In the genomic region with DNA sequence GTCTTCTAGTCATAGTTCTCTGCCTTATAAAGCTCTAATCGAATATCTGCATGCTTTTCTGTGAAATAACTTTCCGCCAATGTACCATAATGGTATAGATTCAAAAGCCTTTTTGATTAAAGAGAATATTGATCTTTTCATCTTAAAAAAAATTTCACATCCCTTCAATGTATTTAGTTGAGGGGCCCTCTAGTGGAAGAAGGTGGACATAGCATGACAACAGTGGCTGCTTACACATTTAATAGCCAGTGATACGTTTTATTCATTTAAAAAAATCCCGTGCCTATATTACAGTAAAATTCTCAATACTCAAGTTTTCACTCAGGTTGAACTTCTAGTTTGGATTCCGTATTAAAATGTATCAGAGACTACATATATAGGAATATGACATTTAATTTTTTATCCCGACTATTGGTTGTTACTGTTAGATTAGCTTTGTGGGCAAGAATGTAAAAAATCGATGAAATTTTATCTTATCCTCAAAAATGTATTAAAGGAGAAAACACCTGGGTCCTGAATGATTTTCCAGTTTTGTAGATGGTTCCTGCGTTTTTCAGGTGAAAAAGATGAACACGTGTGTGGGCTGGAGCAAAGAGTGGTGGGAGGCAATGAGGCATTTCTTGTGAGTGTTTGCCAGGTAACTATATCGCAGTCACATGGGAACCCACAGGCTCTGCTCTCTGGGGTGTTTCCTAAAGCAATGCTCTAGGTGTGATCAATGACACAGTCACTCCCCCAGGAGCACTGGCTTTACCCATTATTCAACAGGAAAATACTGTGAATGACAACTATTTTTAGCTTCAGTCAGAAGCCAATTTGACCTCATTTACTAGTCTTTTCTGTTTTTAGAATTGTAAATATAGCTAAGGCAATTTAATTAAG, we compare ENCODE assay signal across 8 cellular contexts. TPM values are rescaled to one million over a fixed set of nuclear protein-coding genes. Genes with fewer than 3 reads are reported as not detected.
DNase-seq lines count a peak whose midpoint lies in the region; ATAC-seq and TF ChIP-seq lines count a peak whose summit lies in the region.

No MANE protein-coding gene starts in this region.

- no peaks in the 10 kb centered on the region for H3K9me3 Mint-ChIP-seq in activated CD4-positive, alpha-beta memory T cell treated with anti-CD3 and anti-CD28 coated beads for 36 hours
- no peaks in the 10 kb centered on the region for H3K9me3 Mint-ChIP-seq in activated CD4-positive, alpha-beta memory T cell treated with anti-CD3 and anti-CD28 coated beads, Interleukin-2, amount 10 ng/mL, durations not matched to agents 7 days and 5 days

- no peaks in the 10 kb centered on the region for H3K36me3 Mint-ChIP-seq in activated CD4-positive, alpha-beta memory T cell treated with anti-CD3 and anti-CD28 coated beads for 36 hours
- no peaks in the 10 kb centered on the region for H3K36me3 Mint-ChIP-seq in activated CD4-positive, alpha-beta memory T cell treated with anti-CD3 and anti-CD28 coated beads, Interleukin-2, amount 10 ng/mL, durations not matched to agents 7 days and 5 days (ENCODE audit: low read depth)

- intact Hi-C loops in activated CD4-positive, alpha-beta memory T cell treated with anti-CD3 and anti-CD28 coated beads for 36 hours (cut with micrococcal nuclease), result loop anchor here (1.0 kb wide), 1 partner anchor 77 kb away; no protein-coding TSS in a partner anchor
- intact Hi-C loops in body of pancreas (cut with DNase I), result no loop called here
- intact Hi-C loops in uterus (cut with DNase I; ENCODE audit: low total_unique reads), result no loop called here

- DNase-seq in activated CD4-positive, alpha-beta memory T cell treated with anti-CD3 and anti-CD28 coated beads for 36 hours, result peak; percentile 16
- DNase-seq in activated CD4-positive, alpha-beta memory T cell treated with anti-CD3 and anti-CD28 coated beads, Interleukin-2, amount 10 ng/mL, durations not matched to agents 7 days and 5 days, result no peak
- DNase-seq in H4 (ENCODE audit: low spot score) (peak; percentile 12), NB4 (ENCODE audit: low read depth) (peak; percentile 40), body of pancreas (peak; percentile 57 to 78 (median 70)), uterus (no peak), DMS153 treated with DMSO at 0.1 percent for 48 hours (lab: John Stamatoyannopoulos, UW; ENCODE audit: unreplicated experiment) (no peak)

- TF ChIP-seq CTCF in NB4 (IDR thresholded peaks at IDR 0.05; ENCODE audit: low read depth, low read length) (peak; percentile 80), body of pancreas (IDR thresholded peaks at IDR 0.05) (peak; percentile 49 to 92 (median 76)), liver (IDR thresholded peaks at IDR 0.05; ENCODE audit: low read depth, low read length, missing input control) (peak; percentile 77), uterus (IDR thresholded peaks at IDR 0.05) (peak; percentile 31 to 53 (median 44))

- peaks cover 2% of the 10 kb centered on the region for H3K27me3 Mint-ChIP-seq in activated CD4-positive, alpha-beta memory T cell treated with anti-CD3 and anti-CD28 coated beads for 36 hours
- no peaks in the 10 kb centered on the region for H3K27me3 Mint-ChIP-seq in activated CD4-positive, alpha-beta memory T cell treated with anti-CD3 and anti-CD28 coated beads, Interleukin-2, amount 10 ng/mL, durations not matched to agents 7 days and 5 days

- H3K4me1 Mint-ChIP-seq in activated CD4-positive, alpha-beta memory T cell treated with anti-CD3 and anti-CD28 coated beads for 36 hours (ENCODE audit: low read depth), result no peaks in the 10 kb centered on the region
- no peaks in the 10 kb centered on the region for H3K4me1 Mint-ChIP-seq in activated CD4-positive, alpha-beta memory T cell treated with anti-CD3 and anti-CD28 coated beads, Interleukin-2, amount 10 ng/mL, durations not matched to agents 7 days and 5 days

- H3K4me3 Mint-ChIP-seq in activated CD4-positive, alpha-beta memory T cell treated with anti-CD3 and anti-CD28 coated beads for 36 hours, result no peak overlapping the region
- no peak overlapping the region for H3K4me3 Mint-ChIP-seq in activated CD4-positive, alpha-beta memory T cell treated with anti-CD3 and anti-CD28 coated beads, Interleukin-2, amount 10 ng/mL, durations not matched to agents 7 days and 5 days

- H3K27ac Mint-ChIP-seq in activated CD4-positive, alpha-beta memory T cell treated with anti-CD3 and anti-CD28 coated beads for 36 hours, result no peak overlapping the region
- no peak overlapping the region for H3K27ac Mint-ChIP-seq in activated CD4-positive, alpha-beta memory T cell treated with anti-CD3 and anti-CD28 coated beads, Interleukin-2, amount 10 ng/mL, durations not matched to agents 7 days and 5 days

- CTCF ChIA-PET in activated CD4-positive, alpha-beta memory T cell treated with anti-CD3 and anti-CD28 coated beads for 36 hours (lab: Charles Lee), result interaction anchor here (0.7 to 1.5 kb wide), 5 partner anchors 10 to 574 kb away, joined by 3 to 7 read pairs (median 3); no protein-coding TSS in a partner anchor
- CTCF ChIA-PET in activated CD4-positive, alpha-beta memory T cell treated with anti-CD3 and anti-CD28 coated beads, Interleukin-2, amount 10 ng/mL, durations not matched to agents 7 days and 5 days (lab: Charles Lee), result interaction anchor here (0.5 kb wide), 1 partner anchor 76 kb away, joined by 3 read pairs; no protein-coding TSS in a partner anchor

- H3K4me3 ChIP-seq in NB4 (ENCODE audit: low read depth, low read length) (no peak overlapping the region), body of pancreas (no peak overlapping the region), liver (ENCODE audit: low read depth in 1 of 3, low read length in 3 of 3) (no peak overlapping the region), uterus (no peak overlapping the region)

- peak; percentile 64 to 66 for TF ChIP-seq RAD21 in liver (IDR thresholded peaks at IDR 0.05)

- peak overlapping the region; percentile 28 to 87 (median 76) for H3K27ac ChIP-seq in body of pancreas
- no peak overlapping the region for H3K27ac ChIP-seq in liver (ENCODE audit: low read depth in 1 of 2, low read length in 2 of 2)
- H3K27ac ChIP-seq in uterus, result no peak overlapping the region

- no peaks in the 10 kb centered on the region for H3K27me3 ChIP-seq in body of pancreas
- H3K27me3 ChIP-seq in liver (ENCODE audit: control insufficient read depth in 4 of 4, insufficient read depth in 4 of 4, low read length in 3 of 4), result peaks cover 0 to 10% (median 3%) of the 10 kb centered on the region in 4 donors
- no peaks in the 10 kb centered on the region for H3K27me3 ChIP-seq in uterus

- POLR2A ChIA-PET in activated CD4-positive, alpha-beta memory T cell treated with anti-CD3 and anti-CD28 coated beads for 36 hours (lab: Charles Lee), result no interaction called here
- POLR2A ChIA-PET in activated CD4-positive, alpha-beta memory T cell treated with anti-CD3 and anti-CD28 coated beads, Interleukin-2, amount 10 ng/mL, durations not matched to agents 7 days and 5 days (lab: Charles Lee), result no interaction called here

- no peaks in the 10 kb centered on the region for H3K9me3 ChIP-seq in body of pancreas
- no peaks in the 10 kb centered on the region for H3K9me3 ChIP-seq in liver (ENCODE audit: control insufficient read depth in 4 of 4, low read length in 3 of 4)
- H3K9me3 ChIP-seq in uterus, result no peaks in the 10 kb centered on the region

- H3K4me1 ChIP-seq in body of pancreas (peaks cover 47% of the 10 kb centered on the region), liver (ENCODE audit: control insufficient read depth in 4 of 4, insufficient read depth in 4 of 4, low read length in 3 of 4) (no peaks in the 10 kb centered on the region), uterus (no peaks in the 10 kb centered on the region)

- no peak for TF ChIP-seq POLR2A in NB4 (IDR thresholded peaks at IDR 0.05; ENCODE audit: extremely low read depth, insufficient read length)
- TF ChIP-seq POLR2A in body of pancreas (IDR thresholded peaks at IDR 0.05), result peak in 1 of 3 donors; percentile 21
- TF ChIP-seq POLR2A in uterus (IDR thresholded peaks at IDR 0.05), result no peak

- WGBS in body of pancreas, 2 donors, result 14 to 15% methylated on average over 10 of the region's 10 CpGs
- WGBS in liver, result 26% methylated on average over 10 of the region's 10 CpGs

- ATAC-seq in body of pancreas, result peak; percentile 71

- no peak overlapping the region for H3K9ac ChIP-seq in liver (ENCODE audit: low read depth in 1 of 2, low read length in 2 of 2)

- no peaks in the 10 kb centered on the region for H3K36me3 ChIP-seq in body of pancreas (replicated peaks in 1 of 2; ENCODE audit: insufficient read depth in 1 of 2, low read depth in 2 of 2)
- H3K36me3 ChIP-seq in liver (ENCODE audit: control insufficient read depth in 4 of 4, insufficient read depth in 3 of 4, low read depth in 1 of 4, low read length in 3 of 4), result no peaks in the 10 kb centered on the region
- no peaks in the 10 kb centered on the region for H3K36me3 ChIP-seq in uterus

TF ChIP-seq in liver, 16 proteins besides CTCF, POLR2A, EP300 and RAD21 (continues in another document):
- TF ChIP-seq, protein P1, sequence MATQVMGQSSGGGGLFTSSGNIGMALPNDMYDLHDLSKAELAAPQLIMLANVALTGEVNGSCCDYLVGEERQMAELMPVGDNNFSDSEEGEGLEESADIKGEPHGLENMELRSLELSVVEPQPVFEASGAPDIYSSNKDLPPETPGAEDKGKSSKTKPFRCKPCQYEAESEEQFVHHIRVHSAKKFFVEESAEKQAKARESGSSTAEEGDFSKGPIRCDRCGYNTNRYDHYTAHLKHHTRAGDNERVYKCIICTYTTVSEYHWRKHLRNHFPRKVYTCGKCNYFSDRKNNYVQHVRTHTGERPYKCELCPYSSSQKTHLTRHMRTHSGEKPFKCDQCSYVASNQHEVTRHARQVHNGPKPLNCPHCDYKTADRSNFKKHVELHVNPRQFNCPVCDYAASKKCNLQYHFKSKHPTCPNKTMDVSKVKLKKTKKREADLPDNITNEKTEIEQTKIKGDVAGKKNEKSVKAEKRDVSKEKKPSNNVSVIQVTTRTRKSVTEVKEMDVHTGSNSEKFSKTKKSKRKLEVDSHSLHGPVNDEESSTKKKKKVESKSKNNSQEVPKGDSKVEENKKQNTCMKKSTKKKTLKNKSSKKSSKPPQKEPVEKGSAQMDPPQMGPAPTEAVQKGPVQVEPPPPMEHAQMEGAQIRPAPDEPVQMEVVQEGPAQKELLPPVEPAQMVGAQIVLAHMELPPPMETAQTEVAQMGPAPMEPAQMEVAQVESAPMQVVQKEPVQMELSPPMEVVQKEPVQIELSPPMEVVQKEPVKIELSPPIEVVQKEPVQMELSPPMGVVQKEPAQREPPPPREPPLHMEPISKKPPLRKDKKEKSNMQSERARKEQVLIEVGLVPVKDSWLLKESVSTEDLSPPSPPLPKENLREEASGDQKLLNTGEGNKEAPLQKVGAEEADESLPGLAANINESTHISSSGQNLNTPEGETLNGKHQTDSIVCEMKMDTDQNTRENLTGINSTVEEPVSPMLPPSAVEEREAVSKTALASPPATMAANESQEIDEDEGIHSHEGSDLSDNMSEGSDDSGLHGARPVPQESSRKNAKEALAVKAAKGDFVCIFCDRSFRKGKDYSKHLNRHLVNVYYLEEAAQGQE (IDR thresholded peaks at IDR 0.05), result no peak

RNA-seq across cellular contexts. Expression of a gene that starts 24.1 kb away (rescaled TPM):
- total RNA-seq in activated CD4-positive, alpha-beta memory T cell treated with anti-CD3 and anti-CD28 coated beads for 36 hours, result not detected
- total RNA-seq in activated CD4-positive, alpha-beta memory T cell treated with anti-CD3 and anti-CD28 coated beads, Interleukin-2, amount 10 ng/mL, durations not matched to agents 7 days and 5 days, result not detected
- total RNA-seq in H4 (2014; rRNA removed; shearing (Covaris generic)), result not detected in 2 replicates
- over 10,000 TPM in 1 of 2 donors, 1,000 to 10,000 TPM in 1; 8,888 to 12,294 TPM for total RNA-seq in body of pancreas
- total RNA-seq in liver, result under 1 TPM in 1 of 2 donors, not detected in 1; 0.14 TPM
- polyA plus RNA-seq in liver, result not detected
- total RNA-seq in uterus, result not detected

Comparison
In these comparisons a context has a peak if more than half of its experiments do, and no peak if none do; other contexts are left out.
1. DNase-seq: peak in activated CD4-positive, alpha-beta memory T cell treated with anti-CD3 and anti-CD28 coated beads for 36 hours (single experiment), H4 (single experiment), NB4 (single experiment) and body of pancreas (4 of 4); none in activated CD4-positive, alpha-beta memory T cell treated with anti-CD3 and anti-CD28 coated beads, Interleukin-2, amount 10 ng/mL, durations not matched to agents 7 days and 5 days (single experiment), uterus (0 of 2) and DMS153 treated with DMSO at 0.1 percent for 48 hours (single experiment).
2. H3K27ac ChIP-seq: peak in body of pancreas (4 of 4); none in liver (0 of 2) and uterus (0 of 2).
3. RNA of a gene that starts 24.1 kb away (total RNA-seq): 8,888 to 12,294 TPM in body of pancreas; 0.14 TPM in liver, not detected in activated CD4-positive, alpha-beta memory T cell treated with anti-CD3 and anti-CD28 coated beads for 36 hours, not detected in activated CD4-positive, alpha-beta memory T cell treated with anti-CD3 and anti-CD28 coated beads, Interleukin-2, amount 10 ng/mL, durations not matched to agents 7 days and 5 days, not detected in H4 and not detected in uterus; every median in the first group is over 1,000 times any median in the second.
4. Peak in every context shown above with its lines, with median percentiles within 50 percentile points of each other: CTCF ChIP-seq.